In the genomic region with DNA sequence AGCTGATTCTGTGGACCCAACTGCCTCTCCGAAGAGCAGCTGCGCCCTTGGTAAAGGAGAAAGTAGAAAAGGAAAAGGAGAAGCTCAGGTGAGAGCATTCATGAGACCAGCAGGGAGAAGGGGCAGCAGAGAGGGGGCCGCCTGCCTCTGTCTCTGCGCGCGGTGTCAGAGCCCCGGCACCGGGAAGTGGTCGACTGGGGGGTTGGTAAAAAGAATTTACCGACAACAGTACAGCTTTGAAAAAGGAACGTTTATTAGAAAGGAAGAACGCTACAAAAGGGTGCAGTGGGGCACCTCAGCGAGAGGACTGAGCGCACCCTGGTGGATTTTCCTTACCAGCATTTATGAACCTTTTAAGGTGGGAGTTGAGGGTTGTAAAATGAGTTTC, we compare ENCODE assay signal across 8 cellular contexts.
DNase-seq lines count a peak whose midpoint lies in the region; ATAC-seq and TF ChIP-seq lines count a peak whose summit lies in the region.

No MANE protein-coding gene starts in this region.

- peaks cover 65% of the 10 kb centered on the region for H3K4me1 ChIP-seq in BLaER1

- peaks cover 17% of the 10 kb centered on the region for H3K4me1 Mint-ChIP-seq in activated T-cell treated with anti-CD3 and anti-CD28 coated beads, Interleukin-2, amount 50 U/mL, for 24 hours (ENCODE audit: low read depth)
- peaks cover 9% of the 10 kb centered on the region for H3K4me1 Mint-ChIP-seq in progenitor cell of endocrine pancreas (ENCODE audit: low read depth)

- peak overlapping the region; percentile 76 for H3K27ac ChIP-seq in BLaER1

- H3K36me3 Mint-ChIP-seq in activated T-cell treated with anti-CD3 and anti-CD28 coated beads, Interleukin-2, amount 50 U/mL, for 24 hours (ENCODE audit: low read depth) = no peaks in the 10 kb centered on the region
- H3K36me3 Mint-ChIP-seq in progenitor cell of endocrine pancreas (ENCODE audit: insufficient read depth) = no peaks in the 10 kb centered on the region

- H4K20me1 ChIP-seq in BLaER1 = no peaks in the 10 kb centered on the region

- ATAC-seq in GM19043 (IDR thresholded peaks at IDR 0.05; ENCODE audit: low read depth, unreplicated experiment) = peak; percentile 39
- peak; percentile 37 for ATAC-seq in HG03378 (IDR thresholded peaks at IDR 0.05; ENCODE audit: unreplicated experiment)

- DNase-seq in NCI-H748 (lab: John Stamatoyannopoulos, UW; ENCODE audit: unreplicated experiment) (peak; percentile 86), fibroblast of pulmonary artery (ENCODE audit: low read depth) (peak; percentile 49), progenitor cell of endocrine pancreas (ENCODE audit: low spot score, unreplicated experiment) (no peak), retina (no peak)
- DNase-seq in activated T-cell treated with anti-CD3 and anti-CD28 coated beads, Interleukin-2, amount 50 U/mL, for 24 hours = peak; percentile 80

- peak overlapping the region; percentile 49 for H3K9ac ChIP-seq in BLaER1

- peak overlapping the region; percentile 50 for H3K4me3 ChIP-seq in BLaER1
- H3K4me3 ChIP-seq in fibroblast of pulmonary artery (replicated peaks; ENCODE audit: low read depth, low read length) = peak overlapping the region; percentile 46

- no peaks in the 10 kb centered on the region for H3K27me3 Mint-ChIP-seq in activated T-cell treated with anti-CD3 and anti-CD28 coated beads, Interleukin-2, amount 50 U/mL, for 24 hours
- H3K27me3 Mint-ChIP-seq in progenitor cell of endocrine pancreas = peaks cover 6% of the 10 kb centered on the region

- no peaks in the 10 kb centered on the region for H3K9me3 ChIP-seq in BLaER1

- H3K27me3 ChIP-seq in BLaER1 = no peaks in the 10 kb centered on the region

- H3K4me2 ChIP-seq in BLaER1 = peak overlapping the region; percentile 86

- H3K36me3 ChIP-seq in BLaER1 = no peaks in the 10 kb centered on the region

- TF ChIP-seq CTCF in fibroblast of pulmonary artery (IDR thresholded peaks at IDR 0.05; ENCODE audit: low read length, missing control alignments) = peak; percentile 52
- TF ChIP-seq CTCF in progenitor cell of endocrine pancreas (IDR thresholded peaks at IDR 0.05; ENCODE audit: unreplicated experiment) = peak; percentile 53

- no peaks in the 10 kb centered on the region for H3K9me3 Mint-ChIP-seq in activated T-cell treated with anti-CD3 and anti-CD28 coated beads, Interleukin-2, amount 50 U/mL, for 24 hours
- no peaks in the 10 kb centered on the region for H3K9me3 Mint-ChIP-seq in progenitor cell of endocrine pancreas (ENCODE audit: low read depth)

- H3K27ac Mint-ChIP-seq in activated T-cell treated with anti-CD3 and anti-CD28 coated beads, Interleukin-2, amount 50 U/mL, for 24 hours = peak overlapping the region; percentile 93
- H3K27ac Mint-ChIP-seq in progenitor cell of endocrine pancreas = peak overlapping the region; percentile 84

- H3K4me3 Mint-ChIP-seq in activated T-cell treated with anti-CD3 and anti-CD28 coated beads, Interleukin-2, amount 50 U/mL, for 24 hours = peak overlapping the region; percentile 78
- peak overlapping the region; percentile 73 for H3K4me3 Mint-ChIP-seq in progenitor cell of endocrine pancreas (ENCODE audit: low read depth)

Comparison
In these comparisons a context has a peak if more than half of its experiments do, and no peak if none do; other contexts are left out.
1. DNase-seq: peak in NCI-H748 (single experiment), activated T-cell treated with anti-CD3 and anti-CD28 coated beads, Interleukin-2, amount 50 U/mL, for 24 hours (single experiment) and fibroblast of pulmonary artery (single experiment); none in progenitor cell of endocrine pancreas (single experiment) and retina (single experiment).